ENCODE assay signal across 26 cellular contexts in the genomic region with DNA sequence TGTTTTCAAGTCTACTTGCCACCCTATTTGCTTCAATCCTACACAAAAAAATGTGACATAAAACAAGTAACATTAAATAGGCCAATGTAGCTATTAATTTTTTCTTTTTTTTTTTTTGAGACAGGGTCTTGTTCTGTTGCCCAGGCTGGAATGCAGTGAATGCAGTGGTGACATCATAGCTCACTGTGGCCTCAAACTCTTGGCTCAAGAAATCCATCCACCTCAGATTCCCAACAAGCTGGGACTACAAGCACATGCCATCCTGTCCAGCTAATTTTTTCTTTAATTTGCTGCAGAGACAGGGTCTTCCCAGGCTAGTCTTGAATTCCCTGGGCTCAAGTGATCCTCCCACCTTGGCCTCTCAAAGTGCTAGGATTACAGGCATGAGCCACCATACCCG. TPM values are rescaled to one million over a fixed set of nuclear protein-coding genes. Genes with fewer than 3 reads are reported as not detected.
A peak's percentile ranks its signal among the peaks of the same experiment; 100 is the strongest.
DNase-seq lines count a peak whose midpoint lies in the region; ATAC-seq, FAIRE-seq and TF ChIP-seq lines count a peak whose summit lies in the region.
"Had no signal": no experiment of that assay in that cellular context is flagged by ENCODE, and none has a peak within 500 bp of the region (broad histone marks: within the 10 kb centered on the region; RNA-seq: fewer than 3 reads in every experiment).

No MANE protein-coding gene starts in this region.

- H3K27ac ChIP-seq in HEK293 (ENCODE audit: extremely low read depth, low read depth, low read length) (no peak overlapping the region), astrocyte (ENCODE audit: low read depth, low read length) (no peak overlapping the region), smooth muscle cell (ENCODE audit: low read depth) (peak overlapping the region; percentile 95), left lung (no peak overlapping the region)
- H3K27ac ChIP-seq: BLaER1, testis had no signal

- H3K36me3 Mint-ChIP-seq in astrocyte (ENCODE audit: low read depth, unreplicated experiment) = peaks cover 6% of the 10 kb centered on the region

- no peak for TF ChIP-seq CTCF in HEK293 (tag by site-specific recombination; IDR thresholded peaks at IDR 0.05)
- no peak for TF ChIP-seq CTCF in astrocyte (IDR thresholded peaks at IDR 0.05; ENCODE audit: insufficient read depth, low read depth, low read length)
- no peak for TF ChIP-seq CTCF in smooth muscle cell (IDR thresholded peaks at IDR 0.05; ENCODE audit: borderline replicate concordance, insufficient read depth, poor library complexity, severe bottlenecking)
- no peak for TF ChIP-seq CTCF in left lung (IDR thresholded peaks at IDR 0.05)

- POLR2A ChIA-PET in HEK293 (lab: Yijun Ruan, JAX) = interaction anchor here (0.6 to 1.3 kb wide), 3 partner anchors 10 to 60 kb away, joined by 3 to 4 read pairs (median 4); no protein-coding TSS in a partner anchor

- H3K79me2 ChIP-seq in astrocyte (ENCODE audit: insufficient read depth, low read length) (peaks cover 18% of the 10 kb centered on the region), smooth muscle cell (ENCODE audit: low read depth) (no peaks in the 10 kb centered on the region)

- DNase-seq in astrocyte (ENCODE audit: low read depth) = peak; percentile 79
- peak; percentile 31 for DNase-seq in iris pigment epithelial cell (ENCODE audit: low read depth)
- no peak for DNase-seq in smooth muscle cell (lab: John Stamatoyannopoulos, UW; ENCODE audit: unreplicated experiment)
- no peak for DNase-seq in left lung
- DNase-seq: ACHN; activated CD8-positive, alpha-beta T cell treated with anti-CD3 and anti-CD28 coated beads for 36 hours; central memory CD4-positive, alpha-beta T cell; DMS79; head of caudate nucleus; KG1; mesenchymal stem cell; MM.1S; NCI-H1417 treated with DMSO at 0.1 percent for 48 hours; NCI-H2107; NCI-H774; stimulated activated naive CD4-positive, alpha-beta T cell treated with Interleukin-2 at 50 U/mL for 16 hours; T-helper 2 cell; testis had no signal

- no peak overlapping the region for H2AFZ ChIP-seq in astrocyte (ENCODE audit: low read depth, low read length)
- H2AFZ ChIP-seq in smooth muscle cell (ENCODE audit: low read depth) = no peak overlapping the region

- H3K4me3 ChIP-seq in HEK293 (ENCODE audit: low read depth, low read length) (no peak overlapping the region), astrocyte (ENCODE audit: insufficient read depth, low read depth, low read length) (no peak overlapping the region), smooth muscle cell (no peak overlapping the region), left lung (no peak overlapping the region)
- H3K4me3 ChIP-seq: BLaER1, testis had no signal

- no peaks in the 10 kb centered on the region for H3K27me3 Mint-ChIP-seq in astrocyte (ENCODE audit: low read depth, unreplicated experiment)
- H3K27me3 Mint-ChIP-seq: activated CD8-positive, alpha-beta T cell treated with anti-CD3 and anti-CD28 coated beads for 36 hours had no signal

- H3K9ac ChIP-seq in astrocyte (ENCODE audit: low read length) = no peak overlapping the region
- H3K9ac ChIP-seq in smooth muscle cell (ENCODE audit: low read depth) = no peak overlapping the region
- H3K9ac ChIP-seq: BLaER1 had no signal

- peaks cover 49% of the 10 kb centered on the region for H3K4me1 Mint-ChIP-seq in astrocyte (ENCODE audit: low read depth, unreplicated experiment)

- peak overlapping the region; percentile 42 for H3K27ac Mint-ChIP-seq in astrocyte (ENCODE audit: unreplicated experiment)
- H3K27ac Mint-ChIP-seq: activated CD8-positive, alpha-beta T cell treated with anti-CD3 and anti-CD28 coated beads for 36 hours; activated T-helper 2 cell treated with anti-CD3 and anti-CD28 coated beads, Interferon-gamma antibody, Interleukin-2, Interleukin-4, amounts not matched to agents 10 μg/mL and 5 μg/mL and 100 μg/mL, durations not matched to agents 14 hours and 24 hours and 36 hours had no signal

- WGBS in smooth muscle cell (ENCODE audit: low lambda C conversion rate) = 93% methylated on average over 1 of the region's 1 CpG

- no peak overlapping the region for H3K4me2 ChIP-seq in astrocyte (ENCODE audit: low read length)
- no peak overlapping the region for H3K4me2 ChIP-seq in smooth muscle cell
- H3K4me2 ChIP-seq: BLaER1 had no signal

- H3K9me3 Mint-ChIP-seq in astrocyte (ENCODE audit: unreplicated experiment) = no peaks in the 10 kb centered on the region
- H3K9me3 Mint-ChIP-seq: activated CD8-positive, alpha-beta T cell treated with anti-CD3 and anti-CD28 coated beads for 36 hours; activated naive CD4-positive, alpha-beta T cell treated with anti-CD3 and anti-CD28 coated beads, Interleukin-2, amount 50 U/mL, for 72 hours; activated T-helper 2 cell treated with anti-CD3 and anti-CD28 coated beads, Interferon-gamma antibody, Interleukin-2, Interleukin-4, amounts not matched to agents 10 μg/mL and 5 μg/mL and 100 μg/mL, durations not matched to agents 14 hours and 24 hours and 36 hours had no signal

- H3K36me3 ChIP-seq in HEK293 (ENCODE audit: control insufficient read depth in 2 of 2, insufficient read depth in 1 of 2, low read length in 2 of 2) (peaks cover 55 to 63% of the 10 kb centered on the region in 2 experiments), astrocyte (ENCODE audit: insufficient read depth, low read length) (peaks cover 12% of the 10 kb centered on the region), smooth muscle cell (ENCODE audit: low read depth) (peaks cover 3% of the 10 kb centered on the region), left lung (peaks cover 2 to 74% of the 10 kb centered on the region in 2 donors)

- H3K4me1 ChIP-seq in HEK293 (ENCODE audit: control insufficient read depth, insufficient read depth, low read length) = peaks cover 5% of the 10 kb centered on the region
- H3K4me1 ChIP-seq in astrocyte (ENCODE audit: insufficient read depth, low read length) = peaks cover 40% of the 10 kb centered on the region
- peaks cover 13% of the 10 kb centered on the region for H3K4me1 ChIP-seq in smooth muscle cell (ENCODE audit: low read depth)
- peaks cover 11 to 12% of the 10 kb centered on the region in 2 donors for H3K4me1 ChIP-seq in left lung
- H3K4me1 ChIP-seq: BLaER1 had no signal

- no peak for FAIRE-seq in astrocyte (lab: Jason Lieb, UNC)
- FAIRE-seq: endometrium had no signal

- H3F3A ChIP-seq in smooth muscle cell (ENCODE audit: low read depth) = peaks cover 24% of the 10 kb centered on the region

- intact Hi-C loops in left lung (cut with DNase I) = no loop called here

- CTCF ChIA-PET in HEK293 (lab: Yijun Ruan, JAX) = interaction anchor here (0.6 to 1.5 kb wide), 7 partner anchors 12 to 1351 kb away, joined by 3 to 5 read pairs (median 4); no protein-coding TSS in a partner anchor

- H3K9me3 ChIP-seq in HEK293 (ENCODE audit: control insufficient read depth, insufficient read depth, low read depth, low read length) (no peaks in the 10 kb centered on the region), astrocyte (ENCODE audit: insufficient read depth, low read depth, low read length) (no peaks in the 10 kb centered on the region), smooth muscle cell (replicated peaks; ENCODE audit: low read depth) (no peaks in the 10 kb centered on the region), left lung (no peaks in the 10 kb centered on the region)
- H3K9me3 ChIP-seq: BLaER1, testis had no signal

- H4K20me1 ChIP-seq in astrocyte (ENCODE audit: insufficient read depth, low read length) (peaks cover 7% of the 10 kb centered on the region), smooth muscle cell (ENCODE audit: low read depth) (peaks cover 5% of the 10 kb centered on the region)

- no peaks in the 10 kb centered on the region for H3K27me3 ChIP-seq in astrocyte (ENCODE audit: insufficient read depth, low read length)
- no peaks in the 10 kb centered on the region for H3K27me3 ChIP-seq in smooth muscle cell (ENCODE audit: low read depth)
- no peaks in the 10 kb centered on the region for H3K27me3 ChIP-seq in left lung
- H3K27me3 ChIP-seq: BLaER1, testis had no signal

- ATAC-seq in HG03354 (IDR thresholded peaks at IDR 0.05; ENCODE audit: poor library complexity, severe bottlenecking, unreplicated experiment) (no peak), GM21528 (IDR thresholded peaks at IDR 0.05; ENCODE audit: low FRiP score, unreplicated experiment) (no peak), left lung (no peak)
- ATAC-seq: activated CD8-positive, alpha-beta T cell treated with anti-CD3 and anti-CD28 coated beads for 36 hours; activated naive CD4-positive, alpha-beta T cell treated with anti-CD3 and anti-CD28 coated beads, Interleukin-2, amount 50 U/mL, for 72 hours; HCT116 had no signal

- H3K4me3 Mint-ChIP-seq in astrocyte (ENCODE audit: unreplicated experiment) = no peak overlapping the region
- H3K4me3 Mint-ChIP-seq: activated CD8-positive, alpha-beta T cell treated with anti-CD3 and anti-CD28 coated beads for 36 hours had no signal

TF ChIP-seq in HEK293, 187 proteins besides CTCF, POLR2A, EP300 and RAD21:
- no peak for TF ChIP-seq ZNF146 (tag by site-specific recombination; IDR thresholded peaks at IDR 0.05)
- TF ChIP-seq ATF2 (tag by site-specific recombination; IDR thresholded peaks at IDR 0.05; ENCODE audit: low read depth) = 0 out of 2 replicates have a peak, but pooled peaks have one; percentile 7
- no peak for TF ChIP-seq ZNF621 (tag by site-specific recombination; IDR thresholded peaks at IDR 0.05)

RNA-seq across cellular contexts. Expression of gene ANKFY1, which starts 29.4 kb away (rescaled TPM):
- total RNA-seq in astrocyte (52.0 and 59.0 TPM in 2 replicates), smooth muscle cell (20.4 and 26.3 TPM in 2 replicates), left lung (10 to 100 TPM; 73.4 to 76.9 TPM)
- 11.5 and 14.9 TPM in 2 replicates for polyA plus RNA-seq in smooth muscle cell

Comparison
In these comparisons a context has a peak if more than half of its experiments do, and no peak if none do; other contexts are left out.
1. DNase-seq: peak in astrocyte (single experiment) and iris pigment epithelial cell (single experiment); none in smooth muscle cell (single experiment) and left lung (0 of 2).